Comparison of ENCODE assay signal across 10 cellular contexts in the genomic region with DNA sequence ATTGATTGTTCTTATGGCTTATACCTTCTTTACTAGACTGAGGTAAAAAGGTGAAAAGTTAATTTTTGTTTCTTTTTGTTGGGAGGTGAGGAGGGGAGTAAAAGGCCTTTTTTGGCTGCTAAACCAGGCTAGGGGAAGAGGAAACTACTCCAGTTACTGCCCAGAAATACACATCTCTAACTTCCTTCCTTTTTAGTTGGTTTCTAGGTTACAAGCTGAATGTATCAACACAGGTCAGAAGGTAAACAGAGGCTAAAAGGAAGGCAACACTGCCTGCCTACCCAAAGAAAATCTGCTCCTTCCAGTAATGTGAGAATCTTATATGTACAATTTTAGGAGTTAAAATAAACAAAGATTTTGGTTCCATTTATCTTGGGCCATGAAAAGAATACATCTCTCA.
DNase-seq lines count a peak whose midpoint lies in the region; ATAC-seq and TF ChIP-seq lines count a peak whose summit lies in the region.
"Had no signal": no experiment of that assay in that cellular context is flagged by ENCODE, and none has a peak within 500 bp of the region (broad histone marks: within the 10 kb centered on the region; RNA-seq: fewer than 3 reads in every experiment).

No MANE protein-coding gene starts in this region.

- H3K9me3 Mint-ChIP-seq in activated CD8-positive, alpha-beta memory T cell treated with anti-CD3 and anti-CD28 coated beads, Interleukin-2, amount 10 ng/mL, durations not matched to agents 7 days and 5 days (ENCODE audit: low read depth) = no peaks in the 10 kb centered on the region
- H3K9me3 Mint-ChIP-seq in stimulated activated naive CD8-positive, alpha-beta T cell treated with anti-CD3 and anti-CD28 coated beads, Interleukin-15, amount 100 ng/mL, for 72 hours = no peaks in the 10 kb centered on the region

- no peaks in the 10 kb centered on the region for H3K36me3 ChIP-seq in esophagus squamous epithelium

- ATAC-seq in activated CD8-positive, alpha-beta memory T cell treated with anti-CD3 and anti-CD28 coated beads, Interleukin-2, amount 10 ng/mL, durations not matched to agents 7 days and 5 days = no peak
- no peak for ATAC-seq in stimulated activated naive CD8-positive, alpha-beta T cell treated with anti-CD3 and anti-CD28 coated beads, Interleukin-15, amount 100 ng/mL, for 72 hours
- ATAC-seq in GM21619 (IDR thresholded peaks at IDR 0.05; ENCODE audit: unreplicated experiment) (no peak), HG03457 (IDR thresholded peaks at IDR 0.05; ENCODE audit: unreplicated experiment) (no peak)

- H3K27me3 Mint-ChIP-seq in activated CD8-positive, alpha-beta memory T cell treated with anti-CD3 and anti-CD28 coated beads, Interleukin-2, amount 10 ng/mL, durations not matched to agents 7 days and 5 days = no peaks in the 10 kb centered on the region
- H3K27me3 Mint-ChIP-seq in stimulated activated naive CD8-positive, alpha-beta T cell treated with anti-CD3 and anti-CD28 coated beads, Interleukin-15, amount 100 ng/mL, for 72 hours = no peaks in the 10 kb centered on the region

- H3K4me1 ChIP-seq in esophagus squamous epithelium = peaks cover 3 to 34% (median 6%) of the 10 kb centered on the region in 3 donors

- intact Hi-C loops in esophagus squamous epithelium (cut with DNase I) = no loop called here

- no peak overlapping the region for H3K4me3 ChIP-seq in esophagus squamous epithelium
- H3K4me3 ChIP-seq: lung had no signal

- CTCF ChIA-PET in activated CD8-positive, alpha-beta memory T cell treated with anti-CD3 and anti-CD28 coated beads, Interleukin-2, amount 10 ng/mL, durations not matched to agents 7 days and 5 days (lab: Charles Lee) = interaction anchor here (0.9 to 1.9 kb wide), 2 partner anchors 9 to 249 kb away, joined by 3 to 6 read pairs; no protein-coding TSS in a partner anchor

- TF ChIP-seq CTCF in esophagus squamous epithelium (IDR thresholded peaks at IDR 0.05) = no peak

- H3K27me3 ChIP-seq in esophagus squamous epithelium = no peaks in the 10 kb centered on the region

- H3K36me3 Mint-ChIP-seq in activated CD8-positive, alpha-beta memory T cell treated with anti-CD3 and anti-CD28 coated beads, Interleukin-2, amount 10 ng/mL, durations not matched to agents 7 days and 5 days = no peaks in the 10 kb centered on the region

- no peaks in the 10 kb centered on the region for H3K9me3 ChIP-seq in esophagus squamous epithelium

- TF ChIP-seq POLR2A in esophagus squamous epithelium (IDR thresholded peaks at IDR 0.05) = no peak

- H3K27ac Mint-ChIP-seq in activated CD8-positive, alpha-beta memory T cell treated with anti-CD3 and anti-CD28 coated beads, Interleukin-2, amount 10 ng/mL, durations not matched to agents 7 days and 5 days = peak overlapping the region; percentile 86
- peak overlapping the region; percentile 77 to 82 for H3K27ac Mint-ChIP-seq in stimulated activated naive CD8-positive, alpha-beta T cell treated with anti-CD3 and anti-CD28 coated beads, Interleukin-15, amount 100 ng/mL, for 72 hours

- H3K27ac ChIP-seq in esophagus squamous epithelium = peak overlapping the region in 3 of 4 donors; percentile 49 to 59 (median 50)

- DNase-seq in activated CD8-positive, alpha-beta memory T cell treated with anti-CD3 and anti-CD28 coated beads, Interleukin-2, amount 10 ng/mL, durations not matched to agents 7 days and 5 days = no peak
- no peak for DNase-seq in activated CD8-positive, alpha-beta memory T cell treated with anti-CD3 and anti-CD28 coated beads for 24 hours
- DNase-seq in SKM-1 treated with dmso at 0.1 percent for 144 hours (lab: John Stamatoyannopoulos, UW; ENCODE audit: unreplicated experiment) (peak; percentile 95), esophagus squamous epithelium (lab: John Stamatoyannopoulos, UW) (no peak), activated gamma-delta T cell treated with Interleukin-2 at 50 U/mL for 16 hours (no peak)
- no peak for DNase-seq in stimulated activated naive CD8-positive, alpha-beta T cell treated with anti-CD3 and anti-CD28 coated beads, Interleukin-15, amount 100 ng/mL, for 72 hours
- DNase-seq: NCI-H2107 had no signal

- peaks cover 20% of the 10 kb centered on the region for H3K4me1 Mint-ChIP-seq in activated CD8-positive, alpha-beta memory T cell treated with anti-CD3 and anti-CD28 coated beads, Interleukin-2, amount 10 ng/mL, durations not matched to agents 7 days and 5 days
- H3K4me1 Mint-ChIP-seq in stimulated activated naive CD8-positive, alpha-beta T cell treated with anti-CD3 and anti-CD28 coated beads, Interleukin-15, amount 100 ng/mL, for 72 hours = peaks cover 29% of the 10 kb centered on the region

- peak overlapping the region; percentile 43 for H3K4me3 Mint-ChIP-seq in activated CD8-positive, alpha-beta memory T cell treated with anti-CD3 and anti-CD28 coated beads, Interleukin-2, amount 10 ng/mL, durations not matched to agents 7 days and 5 days
- no peak overlapping the region for H3K4me3 Mint-ChIP-seq in stimulated activated naive CD8-positive, alpha-beta T cell treated with anti-CD3 and anti-CD28 coated beads, Interleukin-15, amount 100 ng/mL, for 72 hours
